ENCODE assay signal across 16 cellular contexts in the genomic region with DNA sequence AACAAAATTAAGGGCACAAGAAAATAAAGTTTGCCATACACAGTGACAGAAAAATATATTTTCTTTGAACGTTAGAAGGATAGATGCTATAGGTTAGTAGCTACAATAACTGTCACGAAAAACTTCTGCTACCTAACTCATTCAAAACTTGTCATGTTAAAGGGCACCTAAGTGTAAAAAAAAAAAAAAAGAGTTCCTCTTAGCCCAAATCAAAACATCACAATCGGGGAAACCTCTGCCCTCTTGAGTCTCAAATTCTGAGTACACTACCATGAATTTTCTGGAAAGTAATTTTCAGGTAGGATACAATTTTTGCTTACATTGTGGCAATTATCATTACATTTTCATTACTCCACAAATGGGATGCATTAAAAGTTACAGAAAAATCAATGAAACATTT.
"Had no signal": no experiment of that assay in that cellular context is flagged by ENCODE, and none has a peak within 500 bp of the region (broad histone marks: within the 10 kb centered on the region; RNA-seq: fewer than 3 reads in every experiment).

No MANE protein-coding gene starts in this region.

- H3K4me3 ChIP-seq: ascending aorta, heart left ventricle, thoracic aorta, vagina had no signal

- H3K27me3 ChIP-seq: ascending aorta, heart left ventricle, vagina had no signal

- FAIRE-seq: bronchial epithelial cell had no signal

- H3K27me3 Mint-ChIP-seq: activated naive CD4-positive, alpha-beta T cell treated with anti-CD3 and anti-CD28 coated beads, Interleukin-2, amount 10 ng/mL, durations not matched to agents 7 days and 5 days; effector memory CD8-positive, alpha-beta T cell had no signal

- DNase-seq: activated CD4-positive, alpha-beta T cell treated with anti-CD3 and anti-CD28 coated beads, Interleukin-2, amount 50 U/mL, for 4 hours; activated CD4-positive, CD25-positive, alpha-beta regulatory T cell treated with anti-CD3 and anti-CD28 coated beads, Interleukin-2, amount 50 U/mL, for 72 hours; activated naive CD4-positive, alpha-beta T cell treated with anti-CD3 and anti-CD28 coated beads, Interleukin-2, amount 10 ng/mL, durations not matched to agents 7 days and 5 days; activated T-cell treated with anti-CD3 and anti-CD28 coated beads for 4 hours; dermis blood vessel endothelial cell; effector memory CD8-positive, alpha-beta T cell; heart left ventricle; stimulated activated CD4-positive, alpha-beta T cell treated with anti-CD3 and anti-CD28 coated beads, Interleukin-12 subunit alpha, Interleukin-12 subunit beta, amount 100 ng/mL, for 4 hours; stimulated activated CD4-positive, alpha-beta T cell treated with anti-CD3 and anti-CD28 coated beads, Interleukin-2, amount 100 ng/mL, for 24 hours; T-helper 9 cell had no signal

- H3K4me3 Mint-ChIP-seq: activated naive CD4-positive, alpha-beta T cell treated with anti-CD3 and anti-CD28 coated beads, Interleukin-2, amount 10 ng/mL, durations not matched to agents 7 days and 5 days; nephron had no signal

- H3K9me3 ChIP-seq: ascending aorta, heart left ventricle, thoracic aorta, vagina had no signal

- H3K9me3 Mint-ChIP-seq: activated naive CD4-positive, alpha-beta T cell treated with anti-CD3 and anti-CD28 coated beads, Interleukin-2, amount 10 ng/mL, durations not matched to agents 7 days and 5 days; activated T-helper 2 cell treated with anti-CD3 and anti-CD28 coated beads, Interferon-gamma antibody, Interleukin-2, Interleukin-4, amounts not matched to agents 10 μg/mL and 5 μg/mL and 100 μg/mL, durations not matched to agents 14 hours and 24 hours and 36 hours; effector memory CD8-positive, alpha-beta T cell; nephron had no signal

- H3K27ac ChIP-seq: ascending aorta, heart left ventricle, vagina had no signal

- ATAC-seq: effector memory CD8-positive, alpha-beta T cell; heart left ventricle had no signal

- H3K36me3 ChIP-seq: thoracic aorta, vagina had no signal

- H3K27ac Mint-ChIP-seq: activated naive CD4-positive, alpha-beta T cell treated with anti-CD3 and anti-CD28 coated beads, Interleukin-2, amount 10 ng/mL, durations not matched to agents 7 days and 5 days; activated T-helper 2 cell treated with anti-CD3 and anti-CD28 coated beads, Interferon-gamma antibody, Interleukin-2, Interleukin-4, amounts not matched to agents 10 μg/mL and 5 μg/mL and 100 μg/mL, durations not matched to agents 14 hours and 24 hours and 36 hours; nephron had no signal
